In the genomic region with DNA sequence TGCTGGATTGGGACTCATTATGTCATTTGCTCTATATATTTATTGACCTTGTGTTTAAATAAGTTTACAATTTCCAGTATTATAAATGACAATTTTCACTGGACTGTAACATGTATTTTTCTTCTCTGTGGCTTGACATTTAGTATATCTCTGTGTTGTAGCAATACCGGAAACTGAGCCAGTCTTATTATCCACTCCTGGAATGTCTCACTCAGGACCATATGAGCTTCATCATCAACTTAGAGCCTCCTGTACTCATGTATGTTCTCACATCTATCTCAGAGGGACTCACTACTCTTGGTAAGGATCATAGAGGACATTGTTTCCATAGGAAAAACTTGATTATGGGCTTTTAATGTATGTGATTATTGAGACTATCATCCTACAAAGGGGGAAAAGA, we compare ENCODE assay signal across 1 cellular context.
TF ChIP-seq lines count a peak whose summit lies in the region.

No MANE protein-coding gene starts in this region.

TF ChIP-seq in IMR-90, 13 proteins besides CTCF, POLR2A, EP300 and RAD21 (continued from another document):
- TF ChIP-seq, protein P1, sequence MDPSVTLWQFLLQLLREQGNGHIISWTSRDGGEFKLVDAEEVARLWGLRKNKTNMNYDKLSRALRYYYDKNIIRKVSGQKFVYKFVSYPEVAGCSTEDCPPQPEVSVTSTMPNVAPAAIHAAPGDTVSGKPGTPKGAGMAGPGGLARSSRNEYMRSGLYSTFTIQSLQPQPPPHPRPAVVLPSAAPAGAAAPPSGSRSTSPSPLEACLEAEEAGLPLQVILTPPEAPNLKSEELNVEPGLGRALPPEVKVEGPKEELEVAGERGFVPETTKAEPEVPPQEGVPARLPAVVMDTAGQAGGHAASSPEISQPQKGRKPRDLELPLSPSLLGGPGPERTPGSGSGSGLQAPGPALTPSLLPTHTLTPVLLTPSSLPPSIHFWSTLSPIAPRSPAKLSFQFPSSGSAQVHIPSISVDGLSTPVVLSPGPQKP (IDR thresholded peaks at IDR 0.05; ENCODE audit: borderline replicate concordance, low read depth, low read length), result no peak
- TF ChIP-seq MXI1 (IDR thresholded peaks at IDR 0.05; ENCODE audit: borderline replicate concordance, low read depth, low read length) (no peak), MAFK (IDR thresholded peaks at IDR 0.05; ENCODE audit: low read depth, low read length) (no peak), RFX5 (IDR thresholded peaks at IDR 0.05; ENCODE audit: low read depth, low read length) (no peak), MAZ (IDR thresholded peaks at IDR 0.05; ENCODE audit: borderline replicate concordance, low read depth, low read length) (no peak), BHLHE40 (IDR thresholded peaks at IDR 0.05; ENCODE audit: low read depth, low read length) (no peak), RCOR1 (IDR thresholded peaks at IDR 0.05; ENCODE audit: insufficient replicate concordance, low read length) (no peak), CEBPB (IDR thresholded peaks at IDR 0.05; ENCODE audit: low read depth, low read length) (no peak)
